3 cellular contexts compared by ENCODE assay signal in the genomic region with DNA sequence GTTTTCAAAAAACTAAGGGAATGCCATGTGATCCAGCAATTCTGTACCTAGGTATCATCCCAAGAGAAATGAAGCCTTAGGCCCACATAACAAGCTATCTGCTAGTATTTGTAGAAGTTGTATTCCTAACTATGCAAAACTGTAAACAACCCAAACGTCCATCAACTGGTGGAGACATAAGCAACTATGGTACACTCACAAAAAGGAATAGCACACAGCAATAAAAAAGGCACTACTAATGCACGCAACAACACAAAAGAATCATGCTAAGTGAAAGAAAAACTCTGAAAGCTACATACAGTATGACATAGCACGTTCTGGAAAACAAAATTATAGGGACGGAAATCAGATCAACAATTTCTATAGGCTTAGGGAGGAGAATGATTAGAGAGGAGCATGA.
TF ChIP-seq lines count a peak whose summit lies in the region.

No MANE protein-coding gene starts in this region.

TF ChIP-seq in SK-N-SH treated with all-trans-retinoic acid at 6 μM for 48 hours, 23 proteins besides CTCF, POLR2A, EP300 and RAD21:
- TF ChIP-seq BACH2 (CRISPR knock-in tag; IDR thresholded peaks at IDR 0.05; ENCODE audit: borderline replicate concordance), result no peak
- TF ChIP-seq ZNF8 (CRISPR knock-in tag; IDR thresholded peaks at IDR 0.05), result peak; percentile 65; the same call in 1 of the 2 replicates

TF ChIP-seq in SK-N-SH, 30 proteins besides CTCF, POLR2A, EP300 and RAD21:
- no peak for TF ChIP-seq RXRA (IDR thresholded peaks at IDR 0.05; ENCODE audit: borderline replicate concordance, low read depth)
- no peak for TF ChIP-seq TCF12 (IDR thresholded peaks at IDR 0.05)
- TF ChIP-seq JUND (IDR thresholded peaks at IDR 0.05), result no peak
- TF ChIP-seq NFIC (IDR thresholded peaks at IDR 0.05; ENCODE audit: borderline replicate concordance), result no peak
- TF ChIP-seq ELF1 (IDR thresholded peaks at IDR 0.05), result no peak
- no peak for TF ChIP-seq FOSL2 (IDR thresholded peaks at IDR 0.05; ENCODE audit: borderline replicate concordance, low read depth)
- TF ChIP-seq, protein P1, sequence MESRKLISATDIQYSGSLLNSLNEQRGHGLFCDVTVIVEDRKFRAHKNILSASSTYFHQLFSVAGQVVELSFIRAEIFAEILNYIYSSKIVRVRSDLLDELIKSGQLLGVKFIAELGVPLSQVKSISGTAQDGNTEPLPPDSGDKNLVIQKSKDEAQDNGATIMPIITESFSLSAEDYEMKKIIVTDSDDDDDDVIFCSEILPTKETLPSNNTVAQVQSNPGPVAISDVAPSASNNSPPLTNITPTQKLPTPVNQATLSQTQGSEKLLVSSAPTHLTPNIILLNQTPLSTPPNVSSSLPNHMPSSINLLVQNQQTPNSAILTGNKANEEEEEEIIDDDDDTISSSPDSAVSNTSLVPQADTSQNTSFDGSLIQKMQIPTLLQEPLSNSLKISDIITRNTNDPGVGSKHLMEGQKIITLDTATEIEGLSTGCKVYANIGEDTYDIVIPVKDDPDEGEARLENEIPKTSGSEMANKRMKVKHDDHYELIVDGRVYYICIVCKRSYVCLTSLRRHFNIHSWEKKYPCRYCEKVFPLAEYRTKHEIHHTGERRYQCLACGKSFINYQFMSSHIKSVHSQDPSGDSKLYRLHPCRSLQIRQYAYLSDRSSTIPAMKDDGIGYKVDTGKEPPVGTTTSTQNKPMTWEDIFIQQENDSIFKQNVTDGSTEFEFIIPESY (IDR thresholded peaks at IDR 0.05; ENCODE audit: borderline replicate concordance, low read depth), result no peak
- TF ChIP-seq SMC3 (IDR thresholded peaks at IDR 0.05; ENCODE audit: low read depth, low read length), result no peak
- no peak for TF ChIP-seq GATA2 (CRISPR knock-in tag; IDR thresholded peaks at IDR 0.05)

TF ChIP-seq in K562, 482 proteins besides CTCF, POLR2A, EP300 and RAD21:
- TF ChIP-seq ZNF696 (CRISPR knock-in tag; conservative IDR thresholded peaks at IDR 0.05) (no peak), ZNF146 (CRISPR knock-in tag; IDR thresholded peaks at IDR 0.05; ENCODE audit: unreplicated experiment) (peak; percentile 76)
